Comparison of ENCODE assay signal across 10 cellular contexts in genomic region chr6:37680668-37681067, GRCh38. TPM values are rescaled to one million over a fixed set of nuclear protein-coding genes. Genes with fewer than 3 reads are reported as not detected.
DNase-seq lines count a peak whose midpoint lies in the region; TF ChIP-seq lines count a peak whose summit lies in the region.
"Had no signal": no experiment of that assay in that cellular context is flagged by ENCODE, and none has a peak within 500 bp of the region (broad histone marks: within the 10 kb centered on the region; RNA-seq: fewer than 3 reads in every experiment).

No MANE protein-coding gene starts in this region.

- H4K12ac ChIP-seq in trophoblast cell (ENCODE audit: low read depth, low read length), result no peak overlapping the region

- TF ChIP-seq EP300 in suprapubic skin (IDR thresholded peaks at IDR 0.05), result no peak

- H3K9me2 ChIP-seq in Karpas-422 (replicated peaks; ENCODE audit: insufficient read depth, low read length), result no peaks in the 10 kb centered on the region
- H3K9me2 ChIP-seq in OCI-LY7 (ENCODE audit: insufficient read depth, low read length), result no peaks in the 10 kb centered on the region

- H3K27ac ChIP-seq in Karpas-422 (ENCODE audit: low read length), result no peak overlapping the region
- no peak overlapping the region for H3K27ac ChIP-seq in OCI-LY7 (ENCODE audit: low read depth, low read length, poor library complexity, severe bottlenecking)
- H3K27ac ChIP-seq in suprapubic skin, result peak overlapping the region; percentile 17
- H3K27ac ChIP-seq in trophoblast cell (ENCODE audit: low read depth, low read length), result no peak overlapping the region
- H3K27ac ChIP-seq: ovary, upper lobe of left lung had no signal

- POLR2A ChIA-PET in OCI-LY7 (lab: Charles Lee), result interaction anchor here (1.5 kb wide), 1 partner anchor 15 kb away, joined by 4 read pairs; no protein-coding TSS in a partner anchor

- H2BK12ac ChIP-seq in trophoblast cell (ENCODE audit: low read length), result no peak overlapping the region

- H2AFZ ChIP-seq in Karpas-422 (ENCODE audit: low read length) (no peak overlapping the region), OCI-LY7 (ENCODE audit: low read length) (no peak overlapping the region; the same call in 1 of the 2 replicates), trophoblast cell (ENCODE audit: insufficient read depth, low read length, poor library complexity) (no peak overlapping the region)

- H3K27me3 ChIP-seq in Karpas-422 (ENCODE audit: low read length) (no peaks in the 10 kb centered on the region), suprapubic skin (peaks cover 3% of the 10 kb centered on the region), trophoblast cell (ENCODE audit: insufficient read depth, low read length) (no peaks in the 10 kb centered on the region)
- H3K27me3 ChIP-seq: ovary, upper lobe of left lung had no signal

- H3K79me1 ChIP-seq in trophoblast cell (ENCODE audit: low read length), result no peaks in the 10 kb centered on the region

- peaks cover 44% of the 10 kb centered on the region for H3K4me1 ChIP-seq in Karpas-422 (ENCODE audit: low read length)
- peaks cover 19% of the 10 kb centered on the region for H3K4me1 ChIP-seq in OCI-LY7 (ENCODE audit: insufficient read depth, low read length, poor library complexity, severe bottlenecking)
- H3K4me1 ChIP-seq in suprapubic skin, result peaks cover 5% of the 10 kb centered on the region
- H3K4me1 ChIP-seq in trophoblast cell (ENCODE audit: control insufficient read depth in 1 of 2, insufficient read depth in 2 of 2, low read length in 2 of 2), result no peaks in the 10 kb centered on the region
- H3K4me1 ChIP-seq: upper lobe of left lung had no signal

- no TSS peak for BruUV-seq in OCI-LY7 (replicated peaks; lab: Mats Ljungman, UMichigan)

- H3K4me2 ChIP-seq in Karpas-422 (ENCODE audit: low read depth, low read length, poor library complexity, severe bottlenecking), result peak overlapping the region; percentile 70
- H3K4me2 ChIP-seq in OCI-LY7 (ENCODE audit: low read length), result peak overlapping the region; percentile 79
- H3K4me2 ChIP-seq in trophoblast cell (ENCODE audit: low read length), result no peak overlapping the region

- DNase-seq in Karpas-422, result no peak
- DNase-seq in OCI-LY7 (ENCODE audit: low spot score), result no peak
- DNase-seq in hypothalamus (lab: John Stamatoyannopoulos, UW), result peak in 50 of 51 donors; percentile 40 to 91 (median 80)
- DNase-seq in suprapubic skin (ENCODE audit: low spot score in 2 of 2), result no peak
- no peak for DNase-seq in central memory CD4-positive, alpha-beta T cell
- DNase-seq in foreskin melanocyte, result no peak
- no peak for DNase-seq in trophoblast cell
- DNase-seq: NCI-H1048, ovary had no signal

- no peak overlapping the region for H2BK5ac ChIP-seq in trophoblast cell (ENCODE audit: low read depth, low read length, poor library complexity)

- TF ChIP-seq CTCF in OCI-LY7 (conservative IDR thresholded peaks at IDR 0.05; ENCODE audit: low read length) (no peak), suprapubic skin (IDR thresholded peaks at IDR 0.05) (no peak)

- H4K91ac ChIP-seq in trophoblast cell (ENCODE audit: low read depth, low read length), result no peak overlapping the region

- intact Hi-C loops in OCI-LY7 (cut with micrococcal nuclease; ENCODE audit: unreplicated experiment), result loop anchor here (1.0 kb wide), 1 partner anchor 49 kb away; no protein-coding TSS in a partner anchor

- H3K36me3 ChIP-seq in Karpas-422 (ENCODE audit: insufficient read depth, low read length) (no peaks in the 10 kb centered on the region), OCI-LY7 (ENCODE audit: insufficient read depth, low read length) (no peaks in the 10 kb centered on the region), suprapubic skin (no peaks in the 10 kb centered on the region), trophoblast cell (ENCODE audit: control insufficient read depth in 1 of 2, insufficient read depth in 2 of 2, low read length in 2 of 2) (no peaks in the 10 kb centered on the region)
- H3K36me3 ChIP-seq: ovary, upper lobe of left lung had no signal

- no peak overlapping the region for H3K4ac ChIP-seq in trophoblast cell (ENCODE audit: low read depth, low read length)

- CTCF ChIA-PET in OCI-LY7 (lab: Charles Lee; ENCODE audit: unreplicated experiment), result interaction anchor here (0.7 kb wide), 1 partner anchor 27 kb away, joined by 5 read pairs; no protein-coding TSS in a partner anchor

- no peak for TF ChIP-seq POLR2A in suprapubic skin (IDR thresholded peaks at IDR 0.05)

- H4K8ac ChIP-seq in trophoblast cell (ENCODE audit: low read depth, low read length), result no peak overlapping the region

- no peak overlapping the region for H2BK120ac ChIP-seq in trophoblast cell (ENCODE audit: insufficient read depth, low read length, poor library complexity)

- no peak overlapping the region for H3K14ac ChIP-seq in trophoblast cell (ENCODE audit: low read length)

- H3K4me3 ChIP-seq in Karpas-422 (ENCODE audit: low read length), result no peak overlapping the region
- H3K4me3 ChIP-seq in OCI-LY7 (ENCODE audit: low read depth, low read length, poor library complexity, severe bottlenecking), result no peak overlapping the region
- no peak overlapping the region for H3K4me3 ChIP-seq in suprapubic skin
- no peak overlapping the region for H3K4me3 ChIP-seq in trophoblast cell (ENCODE audit: low read depth, low read length)
- H3K4me3 ChIP-seq: ovary, upper lobe of left lung had no signal

- no peak overlapping the region for H3K9ac ChIP-seq in Karpas-422 (ENCODE audit: low read length)
- no peak overlapping the region for H3K9ac ChIP-seq in trophoblast cell (ENCODE audit: low read length)

- H2AK5ac ChIP-seq in trophoblast cell (ENCODE audit: low read length), result no peak overlapping the region

- no peak overlapping the region for H3K23ac ChIP-seq in trophoblast cell (ENCODE audit: low read length)

- no peak overlapping the region for H3K18ac ChIP-seq in trophoblast cell (ENCODE audit: low read length)

- H3K79me2 ChIP-seq in Karpas-422 (ENCODE audit: low read length), result no peaks in the 10 kb centered on the region
- no peaks in the 10 kb centered on the region for H3K79me2 ChIP-seq in OCI-LY7 (ENCODE audit: insufficient read depth, low read depth, low read length)
- no peaks in the 10 kb centered on the region for H3K79me2 ChIP-seq in trophoblast cell (ENCODE audit: control insufficient read depth, insufficient read depth, low read length, poor library complexity)

- WGBS in suprapubic skin, result 38% methylated on average over 3 of the region's 12 CpGs
- no CpG with 5 or more reads among the region's 12 CpGs for WGBS in trophoblast cell (ENCODE audit: extremely low coverage, insufficient coverage, insufficient read length)

- no peaks in the 10 kb centered on the region for H4K20me1 ChIP-seq in Karpas-422 (ENCODE audit: insufficient read depth, low read depth, low read length)
- no peaks in the 10 kb centered on the region for H4K20me1 ChIP-seq in OCI-LY7 (ENCODE audit: insufficient read depth, low read length)

- H3K9me3 ChIP-seq in Karpas-422 (ENCODE audit: low read length) (no peaks in the 10 kb centered on the region), OCI-LY7 (ENCODE audit: low read length) (no peaks in the 10 kb centered on the region), suprapubic skin (no peaks in the 10 kb centered on the region), trophoblast cell (ENCODE audit: insufficient read depth, low read depth, low read length) (no peaks in the 10 kb centered on the region)
- H3K9me3 ChIP-seq: ovary, upper lobe of left lung had no signal

RNA-seq across cellular contexts. Expression of gene MDGA1, which starts 17.0 kb away (rescaled TPM):
- total RNA-seq in Karpas-422 (2014; rRNA removed; shearing (Covaris generic); ENCODE audit: low replicate concordance), result not detected in 2 replicates
- total RNA-seq in OCI-LY7 (2014; rRNA removed; shearing (Covaris generic)), result 0.22 and 0.33 TPM in 2 replicates
- total RNA-seq in OCI-LY7 (2022) (0.17 and 0.32 TPM in 2 replicates), suprapubic skin (10 to 100 TPM in 3 of 4 donors, 1 to 10 TPM in 1; 5.5 to 77.2 (median 26.8) TPM)
- polyA plus RNA-seq in trophoblast cell (2013), result 0.04 and 0.18 TPM in 2 replicates

Comparison
In these comparisons a context has a peak if more than half of its experiments do, and no peak if none do; other contexts are left out.
1. DNase-seq: peak in hypothalamus (50 of 51); none in Karpas-422 (single experiment), OCI-LY7 (single experiment), suprapubic skin (0 of 2), central memory CD4-positive, alpha-beta T cell (single experiment), foreskin melanocyte (single experiment) and trophoblast cell (0 of 2).